Comparison of ENCODE assay signal across 1 cellular context in the genomic region with DNA sequence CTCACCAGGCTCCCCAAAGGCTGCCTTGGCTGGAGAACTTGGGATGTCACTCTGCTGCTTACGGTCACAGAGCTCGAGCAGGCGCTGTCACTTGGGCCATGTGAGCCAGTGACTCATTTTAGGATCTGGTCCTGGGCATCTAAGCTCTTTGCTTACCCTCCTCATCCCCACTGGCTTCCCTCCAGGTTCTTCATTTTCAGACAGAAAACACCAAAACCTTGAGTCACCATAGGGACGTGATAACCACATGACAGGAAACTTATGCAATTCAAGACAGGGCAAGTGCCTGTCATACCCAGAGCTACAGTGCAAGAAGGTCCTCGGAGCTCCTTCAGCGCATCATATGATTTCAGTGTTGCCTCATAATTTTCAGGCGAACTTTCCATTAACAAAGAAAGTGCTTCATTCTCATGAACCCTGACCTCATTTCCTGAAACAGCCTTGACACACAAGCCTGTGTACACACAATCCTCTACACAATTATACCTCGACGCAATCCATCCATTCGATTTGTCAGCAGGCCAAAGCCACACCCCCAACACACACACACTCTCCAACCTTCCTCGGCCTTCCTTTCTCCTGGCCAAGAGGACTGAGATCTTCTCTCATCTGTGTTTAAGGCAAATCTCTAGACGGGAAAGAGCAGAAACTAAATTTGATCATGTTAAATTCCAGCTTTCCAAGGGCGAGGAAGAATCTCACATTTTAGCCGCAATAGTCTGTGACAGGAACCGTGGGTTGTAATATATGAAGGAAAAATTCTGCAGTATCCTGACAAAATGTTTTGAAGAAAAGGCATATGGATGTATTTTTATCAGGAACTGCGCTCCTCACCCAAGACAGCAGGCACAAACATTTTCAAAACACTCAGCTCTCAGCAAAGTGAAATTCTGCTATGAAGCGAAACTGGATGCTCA.
TF ChIP-seq lines count a peak whose summit lies in the region.

No MANE protein-coding gene starts in this region.

TF ChIP-seq in GM12878, 131 proteins besides CTCF, POLR2A, EP300 and RAD21 (continued from another document and continues in another):
- TF ChIP-seq CEBPB (IDR thresholded peaks at IDR 0.05; ENCODE audit: borderline replicate concordance in 1 of 2, low read depth in 2 of 2, low read length in 2 of 2) (peak in 1 of 2 experiments; percentile 84; a peak in 1 of 4 replicates), NR2F1 (conservative IDR thresholded peaks at IDR 0.05) (peak; percentile 72), HDAC6 (IDR thresholded peaks at IDR 0.05; ENCODE audit: unreplicated experiment) (no peak), POU2F2 (IDR thresholded peaks at IDR 0.05; ENCODE audit: borderline replicate concordance, low read depth, low read length) (peak; percentile 83; the same call in 1 of the 3 replicates), IRF4 (IDR thresholded peaks at IDR 0.05; ENCODE audit: low read depth, low read length) (peak; percentile 92), MTA3 (IDR thresholded peaks at IDR 0.05; ENCODE audit: borderline replicate concordance, low read length) (peak; percentile 41; the same call in 1 of the 2 replicates), FOS (IDR thresholded peaks at IDR 0.05; ENCODE audit: borderline replicate concordance, extremely low read depth, insufficient read length) (no peak), PAX5 (IDR thresholded peaks at IDR 0.05; ENCODE audit: borderline replicate concordance, low read depth, low read length) (peak; percentile 57; the same call in 1 of the 2 replicates), BRCA1 (IDR thresholded peaks at IDR 0.05; ENCODE audit: low read depth, low read length) (no peak), GABPA (IDR thresholded peaks at IDR 0.05; ENCODE audit: low read depth) (peak; percentile 44; the same call in 1 of the 2 replicates), ZNF217 (IDR thresholded peaks at IDR 0.05) (no peak), FOXM1 (IDR thresholded peaks at IDR 0.05; ENCODE audit: low read depth, low read length) (peak; percentile 57; the same call in 1 of the 2 replicates), HDGF (IDR thresholded peaks at IDR 0.05) (peak; percentile 11; the same call in 1 of the 2 replicates), DPF2 (IDR thresholded peaks at IDR 0.05) (peak; percentile 23; the same call in 1 of the 2 replicates), JUNB (IDR thresholded peaks at IDR 0.05) (peak; percentile 90), IKZF2 (IDR thresholded peaks at IDR 0.05) (peak; percentile 76), TCF3 (IDR thresholded peaks at IDR 0.05; ENCODE audit: borderline replicate concordance, insufficient read depth, low read depth, low read length) (no peak), ATF7 (IDR thresholded peaks at IDR 0.05; ENCODE audit: low read depth) (peak; percentile 87), SUPT20H (IDR thresholded peaks at IDR 0.05; ENCODE audit: borderline replicate concordance, control insufficient read depth, low read depth, low read length) (no peak), LARP7 (IDR thresholded peaks at IDR 0.05) (no peak), ZNF24 (IDR thresholded peaks at IDR 0.05) (no peak), TARDBP (IDR thresholded peaks at IDR 0.05; ENCODE audit: borderline replicate concordance) (no peak), RUNX3 (IDR thresholded peaks at IDR 0.05; ENCODE audit: low read length) (peak; percentile 92), RFX5 (IDR thresholded peaks at IDR 0.05; ENCODE audit: low read depth, low read length) (no peak), FOXK2 (IDR thresholded peaks at IDR 0.05) (no peak), CHD1 (IDR thresholded peaks at IDR 0.05; ENCODE audit: low read depth, low read length) (no peak)
- TF ChIP-seq, protein P1, sequence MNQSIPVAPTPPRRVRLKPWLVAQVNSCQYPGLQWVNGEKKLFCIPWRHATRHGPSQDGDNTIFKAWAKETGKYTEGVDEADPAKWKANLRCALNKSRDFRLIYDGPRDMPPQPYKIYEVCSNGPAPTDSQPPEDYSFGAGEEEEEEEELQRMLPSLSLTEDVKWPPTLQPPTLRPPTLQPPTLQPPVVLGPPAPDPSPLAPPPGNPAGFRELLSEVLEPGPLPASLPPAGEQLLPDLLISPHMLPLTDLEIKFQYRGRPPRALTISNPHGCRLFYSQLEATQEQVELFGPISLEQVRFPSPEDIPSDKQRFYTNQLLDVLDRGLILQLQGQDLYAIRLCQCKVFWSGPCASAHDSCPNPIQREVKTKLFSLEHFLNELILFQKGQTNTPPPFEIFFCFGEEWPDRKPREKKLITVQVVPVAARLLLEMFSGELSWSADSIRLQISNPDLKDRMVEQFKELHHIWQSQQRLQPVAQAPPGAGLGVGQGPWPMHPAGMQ (IDR thresholded peaks at IDR 0.05; ENCODE audit: borderline replicate concordance): no peak
- TF ChIP-seq, protein P2, sequence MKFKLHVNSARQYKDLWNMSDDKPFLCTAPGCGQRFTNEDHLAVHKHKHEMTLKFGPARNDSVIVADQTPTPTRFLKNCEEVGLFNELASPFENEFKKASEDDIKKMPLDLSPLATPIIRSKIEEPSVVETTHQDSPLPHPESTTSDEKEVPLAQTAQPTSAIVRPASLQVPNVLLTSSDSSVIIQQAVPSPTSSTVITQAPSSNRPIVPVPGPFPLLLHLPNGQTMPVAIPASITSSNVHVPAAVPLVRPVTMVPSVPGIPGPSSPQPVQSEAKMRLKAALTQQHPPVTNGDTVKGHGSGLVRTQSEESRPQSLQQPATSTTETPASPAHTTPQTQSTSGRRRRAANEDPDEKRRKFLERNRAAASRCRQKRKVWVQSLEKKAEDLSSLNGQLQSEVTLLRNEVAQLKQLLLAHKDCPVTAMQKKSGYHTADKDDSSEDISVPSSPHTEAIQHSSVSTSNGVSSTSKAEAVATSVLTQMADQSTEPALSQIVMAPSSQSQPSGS (IDR thresholded peaks at IDR 0.05; ENCODE audit: low read length): peak; percentile 52; the same call in 1 of the 2 replicates
- TF ChIP-seq, protein P3, sequence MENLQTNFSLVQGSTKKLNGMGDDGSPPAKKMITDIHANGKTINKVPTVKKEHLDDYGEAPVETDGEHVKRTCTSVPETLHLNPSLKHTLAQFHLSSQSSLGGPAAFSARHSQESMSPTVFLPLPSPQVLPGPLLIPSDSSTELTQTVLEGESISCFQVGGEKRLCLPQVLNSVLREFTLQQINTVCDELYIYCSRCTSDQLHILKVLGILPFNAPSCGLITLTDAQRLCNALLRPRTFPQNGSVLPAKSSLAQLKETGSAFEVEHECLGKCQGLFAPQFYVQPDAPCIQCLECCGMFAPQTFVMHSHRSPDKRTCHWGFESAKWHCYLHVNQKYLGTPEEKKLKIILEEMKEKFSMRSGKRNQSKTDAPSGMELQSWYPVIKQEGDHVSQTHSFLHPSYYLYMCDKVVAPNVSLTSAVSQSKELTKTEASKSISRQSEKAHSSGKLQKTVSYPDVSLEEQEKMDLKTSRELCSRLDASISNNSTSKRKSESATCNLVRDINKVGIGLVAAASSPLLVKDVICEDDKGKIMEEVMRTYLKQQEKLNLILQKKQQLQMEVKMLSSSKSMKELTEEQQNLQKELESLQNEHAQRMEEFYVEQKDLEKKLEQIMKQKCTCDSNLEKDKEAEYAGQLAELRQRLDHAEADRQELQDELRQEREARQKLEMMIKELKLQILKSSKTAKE (IDR thresholded peaks at IDR 0.05; ENCODE audit: low read depth, poor library complexity, severe bottlenecking): peak; percentile 77
- TF ChIP-seq, protein P4, sequence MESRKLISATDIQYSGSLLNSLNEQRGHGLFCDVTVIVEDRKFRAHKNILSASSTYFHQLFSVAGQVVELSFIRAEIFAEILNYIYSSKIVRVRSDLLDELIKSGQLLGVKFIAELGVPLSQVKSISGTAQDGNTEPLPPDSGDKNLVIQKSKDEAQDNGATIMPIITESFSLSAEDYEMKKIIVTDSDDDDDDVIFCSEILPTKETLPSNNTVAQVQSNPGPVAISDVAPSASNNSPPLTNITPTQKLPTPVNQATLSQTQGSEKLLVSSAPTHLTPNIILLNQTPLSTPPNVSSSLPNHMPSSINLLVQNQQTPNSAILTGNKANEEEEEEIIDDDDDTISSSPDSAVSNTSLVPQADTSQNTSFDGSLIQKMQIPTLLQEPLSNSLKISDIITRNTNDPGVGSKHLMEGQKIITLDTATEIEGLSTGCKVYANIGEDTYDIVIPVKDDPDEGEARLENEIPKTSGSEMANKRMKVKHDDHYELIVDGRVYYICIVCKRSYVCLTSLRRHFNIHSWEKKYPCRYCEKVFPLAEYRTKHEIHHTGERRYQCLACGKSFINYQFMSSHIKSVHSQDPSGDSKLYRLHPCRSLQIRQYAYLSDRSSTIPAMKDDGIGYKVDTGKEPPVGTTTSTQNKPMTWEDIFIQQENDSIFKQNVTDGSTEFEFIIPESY (IDR thresholded peaks at IDR 0.05): no peak
- TF ChIP-seq, protein P5, sequence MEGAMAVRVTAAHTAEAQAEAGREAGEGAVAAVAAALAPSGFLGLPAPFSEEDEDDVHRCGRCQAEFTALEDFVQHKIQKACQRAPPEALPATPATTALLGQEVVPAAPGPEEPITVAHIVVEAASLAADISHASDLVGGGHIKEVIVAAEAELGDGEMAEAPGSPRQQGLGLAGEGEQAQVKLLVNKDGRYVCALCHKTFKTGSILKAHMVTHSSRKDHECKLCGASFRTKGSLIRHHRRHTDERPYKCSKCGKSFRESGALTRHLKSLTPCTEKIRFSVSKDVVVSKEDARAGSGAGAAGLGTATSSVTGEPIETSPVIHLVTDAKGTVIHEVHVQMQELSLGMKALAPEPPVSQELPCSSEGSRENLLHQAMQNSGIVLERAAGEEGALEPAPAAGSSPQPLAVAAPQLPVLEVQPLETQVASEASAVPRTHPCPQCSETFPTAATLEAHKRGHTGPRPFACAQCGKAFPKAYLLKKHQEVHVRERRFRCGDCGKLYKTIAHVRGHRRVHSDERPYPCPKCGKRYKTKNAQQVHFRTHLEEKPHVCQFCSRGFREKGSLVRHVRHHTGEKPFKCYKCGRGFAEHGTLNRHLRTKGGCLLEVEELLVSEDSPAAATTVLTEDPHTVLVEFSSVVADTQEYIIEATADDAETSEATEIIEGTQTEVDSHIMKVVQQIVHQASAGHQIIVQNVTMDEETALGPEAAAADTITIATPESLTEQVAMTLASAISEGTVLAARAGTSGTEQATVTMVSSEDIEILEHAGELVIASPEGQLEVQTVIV (IDR thresholded peaks at IDR 0.05; ENCODE audit: borderline replicate concordance, partially characterized antibody): no peak
- TF ChIP-seq, protein P6, sequence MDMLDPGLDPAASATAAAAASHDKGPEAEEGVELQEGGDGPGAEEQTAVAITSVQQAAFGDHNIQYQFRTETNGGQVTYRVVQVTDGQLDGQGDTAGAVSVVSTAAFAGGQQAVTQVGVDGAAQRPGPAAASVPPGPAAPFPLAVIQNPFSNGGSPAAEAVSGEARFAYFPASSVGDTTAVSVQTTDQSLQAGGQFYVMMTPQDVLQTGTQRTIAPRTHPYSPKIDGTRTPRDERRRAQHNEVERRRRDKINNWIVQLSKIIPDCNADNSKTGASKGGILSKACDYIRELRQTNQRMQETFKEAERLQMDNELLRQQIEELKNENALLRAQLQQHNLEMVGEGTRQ (IDR thresholded peaks at IDR 0.05; ENCODE audit: borderline replicate concordance, low read depth, low read length): peak; percentile 9; the same call in 1 of the 2 replicates
- TF ChIP-seq, protein P7, sequence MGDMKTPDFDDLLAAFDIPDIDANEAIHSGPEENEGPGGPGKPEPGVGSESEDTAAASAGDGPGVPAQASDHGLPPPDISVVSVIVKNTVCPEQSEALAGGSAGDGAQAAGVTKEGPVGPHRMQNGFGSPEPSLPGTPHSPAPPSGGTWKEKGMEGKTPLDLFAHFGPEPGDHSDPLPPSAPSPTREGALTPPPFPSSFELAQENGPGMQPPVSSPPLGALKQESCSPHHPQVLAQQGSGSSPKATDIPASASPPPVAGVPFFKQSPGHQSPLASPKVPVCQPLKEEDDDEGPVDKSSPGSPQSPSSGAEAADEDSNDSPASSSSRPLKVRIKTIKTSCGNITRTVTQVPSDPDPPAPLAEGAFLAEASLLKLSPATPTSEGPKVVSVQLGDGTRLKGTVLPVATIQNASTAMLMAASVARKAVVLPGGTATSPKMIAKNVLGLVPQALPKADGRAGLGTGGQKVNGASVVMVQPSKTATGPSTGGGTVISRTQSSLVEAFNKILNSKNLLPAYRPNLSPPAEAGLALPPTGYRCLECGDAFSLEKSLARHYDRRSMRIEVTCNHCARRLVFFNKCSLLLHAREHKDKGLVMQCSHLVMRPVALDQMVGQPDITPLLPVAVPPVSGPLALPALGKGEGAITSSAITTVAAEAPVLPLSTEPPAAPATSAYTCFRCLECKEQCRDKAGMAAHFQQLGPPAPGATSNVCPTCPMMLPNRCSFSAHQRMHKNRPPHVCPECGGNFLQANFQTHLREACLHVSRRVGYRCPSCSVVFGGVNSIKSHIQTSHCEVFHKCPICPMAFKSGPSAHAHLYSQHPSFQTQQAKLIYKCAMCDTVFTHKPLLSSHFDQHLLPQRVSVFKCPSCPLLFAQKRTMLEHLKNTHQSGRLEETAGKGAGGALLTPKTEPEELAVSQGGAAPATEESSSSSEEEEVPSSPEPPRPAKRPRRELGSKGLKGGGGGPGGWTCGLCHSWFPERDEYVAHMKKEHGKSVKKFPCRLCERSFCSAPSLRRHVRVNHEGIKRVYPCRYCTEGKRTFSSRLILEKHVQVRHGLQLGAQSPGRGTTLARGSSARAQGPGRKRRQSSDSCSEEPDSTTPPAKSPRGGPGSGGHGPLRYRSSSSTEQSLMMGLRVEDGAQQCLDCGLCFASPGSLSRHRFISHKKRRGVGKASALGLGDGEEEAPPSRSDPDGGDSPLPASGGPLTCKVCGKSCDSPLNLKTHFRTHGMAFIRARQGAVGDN (IDR thresholded peaks at IDR 0.05): peak; percentile 65
- TF ChIP-seq, protein P8, sequence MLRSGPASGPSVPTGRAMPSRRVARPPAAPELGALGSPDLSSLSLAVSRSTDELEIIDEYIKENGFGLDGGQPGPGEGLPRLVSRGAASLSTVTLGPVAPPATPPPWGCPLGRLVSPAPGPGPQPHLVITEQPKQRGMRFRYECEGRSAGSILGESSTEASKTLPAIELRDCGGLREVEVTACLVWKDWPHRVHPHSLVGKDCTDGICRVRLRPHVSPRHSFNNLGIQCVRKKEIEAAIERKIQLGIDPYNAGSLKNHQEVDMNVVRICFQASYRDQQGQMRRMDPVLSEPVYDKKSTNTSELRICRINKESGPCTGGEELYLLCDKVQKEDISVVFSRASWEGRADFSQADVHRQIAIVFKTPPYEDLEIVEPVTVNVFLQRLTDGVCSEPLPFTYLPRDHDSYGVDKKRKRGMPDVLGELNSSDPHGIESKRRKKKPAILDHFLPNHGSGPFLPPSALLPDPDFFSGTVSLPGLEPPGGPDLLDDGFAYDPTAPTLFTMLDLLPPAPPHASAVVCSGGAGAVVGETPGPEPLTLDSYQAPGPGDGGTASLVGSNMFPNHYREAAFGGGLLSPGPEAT (IDR thresholded peaks at IDR 0.05; ENCODE audit: low read depth): peak; percentile 57
- TF ChIP-seq, protein P9, sequence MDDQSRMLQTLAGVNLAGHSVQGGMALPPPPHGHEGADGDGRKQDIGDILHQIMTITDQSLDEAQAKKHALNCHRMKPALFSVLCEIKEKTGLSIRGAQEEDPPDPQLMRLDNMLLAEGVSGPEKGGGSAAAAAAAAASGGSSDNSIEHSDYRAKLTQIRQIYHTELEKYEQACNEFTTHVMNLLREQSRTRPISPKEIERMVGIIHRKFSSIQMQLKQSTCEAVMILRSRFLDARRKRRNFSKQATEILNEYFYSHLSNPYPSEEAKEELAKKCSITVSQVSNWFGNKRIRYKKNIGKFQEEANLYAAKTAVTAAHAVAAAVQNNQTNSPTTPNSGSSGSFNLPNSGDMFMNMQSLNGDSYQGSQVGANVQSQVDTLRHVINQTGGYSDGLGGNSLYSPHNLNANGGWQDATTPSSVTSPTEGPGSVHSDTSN (IDR thresholded peaks at IDR 0.05; ENCODE audit: insufficient replicate concordance, low read depth, low read length): peak; percentile 16
